In the genomic region with DNA sequence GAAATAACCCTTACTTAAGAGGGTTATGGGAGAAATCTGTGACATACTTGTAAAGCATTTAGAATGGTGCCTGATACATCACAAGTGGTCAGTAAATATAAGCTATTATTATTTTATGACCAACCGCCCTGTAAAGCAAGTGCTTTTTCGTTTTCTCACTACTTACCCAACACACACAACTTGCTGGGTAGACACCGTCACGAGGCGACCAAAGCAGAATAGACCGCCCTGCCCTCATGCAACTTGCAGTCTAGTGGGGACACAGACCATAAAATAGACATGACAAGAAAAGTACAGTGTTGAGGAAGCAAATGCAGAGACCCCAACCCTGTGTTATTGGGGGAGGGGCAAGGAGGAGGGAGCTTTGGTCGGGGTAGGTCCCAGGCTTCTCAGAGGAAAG, we compare ENCODE assay signal across 1 cellular context.
TF ChIP-seq lines count a peak whose summit lies in the region.

No MANE protein-coding gene starts in this region.

TF ChIP-seq in WTC11, 78 proteins besides CTCF, POLR2A, EP300 and RAD21 (continued from another document):
- TF ChIP-seq, protein P1, sequence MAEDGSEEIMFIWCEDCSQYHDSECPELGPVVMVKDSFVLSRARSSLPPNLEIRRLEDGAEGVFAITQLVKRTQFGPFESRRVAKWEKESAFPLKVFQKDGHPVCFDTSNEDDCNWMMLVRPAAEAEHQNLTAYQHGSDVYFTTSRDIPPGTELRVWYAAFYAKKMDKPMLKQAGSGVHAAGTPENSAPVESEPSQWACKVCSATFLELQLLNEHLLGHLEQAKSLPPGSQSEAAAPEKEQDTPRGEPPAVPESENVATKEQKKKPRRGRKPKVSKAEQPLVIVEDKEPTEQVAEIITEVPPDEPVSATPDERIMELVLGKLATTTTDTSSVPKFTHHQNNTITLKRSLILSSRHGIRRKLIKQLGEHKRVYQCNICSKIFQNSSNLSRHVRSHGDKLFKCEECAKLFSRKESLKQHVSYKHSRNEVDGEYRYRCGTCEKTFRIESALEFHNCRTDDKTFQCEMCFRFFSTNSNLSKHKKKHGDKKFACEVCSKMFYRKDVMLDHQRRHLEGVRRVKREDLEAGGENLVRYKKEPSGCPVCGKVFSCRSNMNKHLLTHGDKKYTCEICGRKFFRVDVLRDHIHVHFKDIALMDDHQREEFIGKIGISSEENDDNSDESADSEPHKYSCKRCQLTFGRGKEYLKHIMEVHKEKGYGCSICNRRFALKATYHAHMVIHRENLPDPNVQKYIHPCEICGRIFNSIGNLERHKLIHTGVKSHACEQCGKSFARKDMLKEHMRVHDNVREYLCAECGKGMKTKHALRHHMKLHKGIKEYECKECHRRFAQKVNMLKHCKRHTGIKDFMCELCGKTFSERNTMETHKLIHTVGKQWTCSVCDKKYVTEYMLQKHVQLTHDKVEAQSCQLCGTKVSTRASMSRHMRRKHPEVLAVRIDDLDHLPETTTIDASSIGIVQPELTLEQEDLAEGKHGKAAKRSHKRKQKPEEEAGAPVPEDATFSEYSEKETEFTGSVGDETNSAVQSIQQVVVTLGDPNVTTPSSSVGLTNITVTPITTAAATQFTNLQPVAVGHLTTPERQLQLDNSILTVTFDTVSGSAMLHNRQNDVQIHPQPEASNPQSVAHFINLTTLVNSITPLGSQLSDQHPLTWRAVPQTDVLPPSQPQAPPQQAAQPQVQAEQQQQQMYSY (CRISPR knock-in tag; IDR thresholded peaks at IDR 0.05) = no peak
- TF ChIP-seq ELF4 (CRISPR knock-in tag; IDR thresholded peaks at IDR 0.05; ENCODE audit: low read depth) (no peak), EMX1 (CRISPR knock-in tag; IDR thresholded peaks at IDR 0.05) (no peak)
- TF ChIP-seq, protein P2, sequence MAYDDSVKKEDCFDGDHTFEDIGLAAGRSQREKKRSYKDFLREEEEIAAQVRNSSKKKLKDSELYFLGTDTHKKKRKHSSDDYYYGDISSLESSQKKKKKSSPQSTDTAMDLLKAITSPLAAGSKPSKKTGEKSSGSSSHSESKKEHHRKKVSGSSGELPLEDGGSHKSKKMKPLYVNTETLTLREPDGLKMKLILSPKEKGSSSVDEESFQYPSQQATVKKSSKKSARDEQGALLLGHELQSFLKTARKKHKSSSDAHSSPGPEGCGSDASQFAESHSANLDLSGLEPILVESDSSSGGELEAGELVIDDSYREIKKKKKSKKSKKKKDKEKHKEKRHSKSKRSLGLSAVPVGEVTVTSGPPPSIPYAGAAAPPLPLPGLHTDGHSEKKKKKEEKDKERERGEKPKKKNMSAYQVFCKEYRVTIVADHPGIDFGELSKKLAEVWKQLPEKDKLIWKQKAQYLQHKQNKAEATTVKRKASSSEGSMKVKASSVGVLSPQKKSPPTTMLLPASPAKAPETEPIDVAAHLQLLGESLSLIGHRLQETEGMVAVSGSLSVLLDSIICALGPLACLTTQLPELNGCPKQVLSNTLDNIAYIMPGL (CRISPR knock-in tag; IDR thresholded peaks at IDR 0.05) = no peak
- TF ChIP-seq, protein P3, sequence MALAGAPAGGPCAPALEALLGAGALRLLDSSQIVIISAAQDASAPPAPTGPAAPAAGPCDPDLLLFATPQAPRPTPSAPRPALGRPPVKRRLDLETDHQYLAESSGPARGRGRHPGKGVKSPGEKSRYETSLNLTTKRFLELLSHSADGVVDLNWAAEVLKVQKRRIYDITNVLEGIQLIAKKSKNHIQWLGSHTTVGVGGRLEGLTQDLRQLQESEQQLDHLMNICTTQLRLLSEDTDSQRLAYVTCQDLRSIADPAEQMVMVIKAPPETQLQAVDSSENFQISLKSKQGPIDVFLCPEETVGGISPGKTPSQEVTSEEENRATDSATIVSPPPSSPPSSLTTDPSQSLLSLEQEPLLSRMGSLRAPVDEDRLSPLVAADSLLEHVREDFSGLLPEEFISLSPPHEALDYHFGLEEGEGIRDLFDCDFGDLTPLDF (CRISPR knock-in tag; IDR thresholded peaks at IDR 0.05) = no peak
- TF ChIP-seq, protein P4, sequence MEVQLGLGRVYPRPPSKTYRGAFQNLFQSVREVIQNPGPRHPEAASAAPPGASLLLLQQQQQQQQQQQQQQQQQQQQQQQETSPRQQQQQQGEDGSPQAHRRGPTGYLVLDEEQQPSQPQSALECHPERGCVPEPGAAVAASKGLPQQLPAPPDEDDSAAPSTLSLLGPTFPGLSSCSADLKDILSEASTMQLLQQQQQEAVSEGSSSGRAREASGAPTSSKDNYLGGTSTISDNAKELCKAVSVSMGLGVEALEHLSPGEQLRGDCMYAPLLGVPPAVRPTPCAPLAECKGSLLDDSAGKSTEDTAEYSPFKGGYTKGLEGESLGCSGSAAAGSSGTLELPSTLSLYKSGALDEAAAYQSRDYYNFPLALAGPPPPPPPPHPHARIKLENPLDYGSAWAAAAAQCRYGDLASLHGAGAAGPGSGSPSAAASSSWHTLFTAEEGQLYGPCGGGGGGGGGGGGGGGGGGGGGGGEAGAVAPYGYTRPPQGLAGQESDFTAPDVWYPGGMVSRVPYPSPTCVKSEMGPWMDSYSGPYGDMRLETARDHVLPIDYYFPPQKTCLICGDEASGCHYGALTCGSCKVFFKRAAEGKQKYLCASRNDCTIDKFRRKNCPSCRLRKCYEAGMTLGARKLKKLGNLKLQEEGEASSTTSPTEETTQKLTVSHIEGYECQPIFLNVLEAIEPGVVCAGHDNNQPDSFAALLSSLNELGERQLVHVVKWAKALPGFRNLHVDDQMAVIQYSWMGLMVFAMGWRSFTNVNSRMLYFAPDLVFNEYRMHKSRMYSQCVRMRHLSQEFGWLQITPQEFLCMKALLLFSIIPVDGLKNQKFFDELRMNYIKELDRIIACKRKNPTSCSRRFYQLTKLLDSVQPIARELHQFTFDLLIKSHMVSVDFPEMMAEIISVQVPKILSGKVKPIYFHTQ (CRISPR knock-in tag; IDR thresholded peaks at IDR 0.05) = no peak
- TF ChIP-seq, protein P5, sequence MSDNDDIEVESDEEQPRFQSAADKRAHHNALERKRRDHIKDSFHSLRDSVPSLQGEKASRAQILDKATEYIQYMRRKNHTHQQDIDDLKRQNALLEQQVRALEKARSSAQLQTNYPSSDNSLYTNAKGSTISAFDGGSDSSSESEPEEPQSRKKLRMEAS (CRISPR knock-in tag; IDR thresholded peaks at IDR 0.05) = no peak
- TF ChIP-seq, protein P6, sequence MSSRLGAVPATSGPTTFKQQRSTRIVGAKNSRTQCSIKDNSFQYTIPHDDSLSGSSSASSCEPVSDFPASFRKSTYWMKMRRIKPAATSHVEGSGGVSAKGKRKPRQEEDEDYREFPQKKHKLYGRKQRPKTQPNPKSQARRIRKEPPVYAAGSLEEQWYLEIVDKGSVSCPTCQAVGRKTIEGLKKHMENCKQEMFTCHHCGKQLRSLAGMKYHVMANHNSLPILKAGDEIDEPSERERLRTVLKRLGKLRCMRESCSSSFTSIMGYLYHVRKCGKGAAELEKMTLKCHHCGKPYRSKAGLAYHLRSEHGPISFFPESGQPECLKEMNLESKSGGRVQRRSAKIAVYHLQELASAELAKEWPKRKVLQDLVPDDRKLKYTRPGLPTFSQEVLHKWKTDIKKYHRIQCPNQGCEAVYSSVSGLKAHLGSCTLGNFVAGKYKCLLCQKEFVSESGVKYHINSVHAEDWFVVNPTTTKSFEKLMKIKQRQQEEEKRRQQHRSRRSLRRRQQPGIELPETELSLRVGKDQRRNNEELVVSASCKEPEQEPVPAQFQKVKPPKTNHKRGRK (CRISPR knock-in tag; IDR thresholded peaks at IDR 0.05; ENCODE audit: borderline replicate concordance) = no peak
- TF ChIP-seq, protein P7, sequence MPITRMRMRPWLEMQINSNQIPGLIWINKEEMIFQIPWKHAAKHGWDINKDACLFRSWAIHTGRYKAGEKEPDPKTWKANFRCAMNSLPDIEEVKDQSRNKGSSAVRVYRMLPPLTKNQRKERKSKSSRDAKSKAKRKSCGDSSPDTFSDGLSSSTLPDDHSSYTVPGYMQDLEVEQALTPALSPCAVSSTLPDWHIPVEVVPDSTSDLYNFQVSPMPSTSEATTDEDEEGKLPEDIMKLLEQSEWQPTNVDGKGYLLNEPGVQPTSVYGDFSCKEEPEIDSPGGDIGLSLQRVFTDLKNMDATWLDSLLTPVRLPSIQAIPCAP (CRISPR knock-in tag; IDR thresholded peaks at IDR 0.05) = no peak
